ENCODE assay signal across 12 cellular contexts in genomic region chr1:164785841-164786534, GRCh38.
DNase-seq lines count a peak whose midpoint lies in the region; ATAC-seq, FAIRE-seq and TF ChIP-seq lines count a peak whose summit lies in the region.
"Had no signal": no experiment of that assay in that cellular context is flagged by ENCODE, and none has a peak within 500 bp of the region (broad histone marks: within the 10 kb centered on the region; RNA-seq: fewer than 3 reads in every experiment).

No MANE protein-coding gene starts in this region.

- no peak for ATAC-seq in HepG2
- ATAC-seq: left lobe of liver had no signal

- H3K36me3 ChIP-seq in breast epithelium, result no peaks in the 10 kb centered on the region
- no peaks in the 10 kb centered on the region for H3K36me3 ChIP-seq in keratinocyte (ENCODE audit: control insufficient read depth in 2 of 2, extremely low read depth in 1 of 2, insufficient read depth in 2 of 2, low read length in 2 of 2)
- no peaks in the 10 kb centered on the region for H3K36me3 ChIP-seq in suprapubic skin
- no peaks in the 10 kb centered on the region for H3K36me3 ChIP-seq in HepG2 (replicated peaks in 1 of 2; ENCODE audit: control insufficient read depth in 1 of 2, insufficient read depth in 2 of 2, low read length in 2 of 2)

- H3K79me2 ChIP-seq in keratinocyte (ENCODE audit: control insufficient read depth, insufficient read depth, low read length) (no peaks in the 10 kb centered on the region), HepG2 (ENCODE audit: insufficient read depth, low read length) (no peaks in the 10 kb centered on the region)

- TF ChIP-seq RAD21 in HepG2 (CRISPR knock-in tag; IDR thresholded peaks at IDR 0.05), result no peak

- H3K9me3 ChIP-seq in breast epithelium, result no peaks in the 10 kb centered on the region
- H3K9me3 ChIP-seq in keratinocyte (ENCODE audit: control insufficient read depth, low read depth, low read length), result no peaks in the 10 kb centered on the region
- H3K9me3 ChIP-seq in suprapubic skin, result no peaks in the 10 kb centered on the region
- no peaks in the 10 kb centered on the region for H3K9me3 ChIP-seq in HepG2 (ENCODE audit: low read length)

- peaks cover 0 to 12% of the 10 kb centered on the region in 2 donors for H3K4me1 ChIP-seq in breast epithelium
- peaks cover 17% of the 10 kb centered on the region for H3K4me1 ChIP-seq in keratinocyte (ENCODE audit: control insufficient read depth, extremely low read depth, insufficient read depth, low read length)
- peaks cover 66% of the 10 kb centered on the region for H3K4me1 ChIP-seq in suprapubic skin
- H3K4me1 ChIP-seq in HepG2 (ENCODE audit: insufficient read depth, low read length), result no peaks in the 10 kb centered on the region

- H3K27ac ChIP-seq in breast epithelium, result peak overlapping the region; percentile 81 to 83
- H3K27ac ChIP-seq in keratinocyte (ENCODE audit: control insufficient read depth, insufficient read depth, low read length), result no peak overlapping the region
- peak overlapping the region; percentile 46 for H3K27ac ChIP-seq in suprapubic skin
- no peak overlapping the region for H3K27ac ChIP-seq in HepG2 (ENCODE audit: extremely low read length, insufficient read depth, low read length)

- H3K27me3 ChIP-seq in breast epithelium (no peaks in the 10 kb centered on the region), keratinocyte (ENCODE audit: control insufficient read depth, extremely low read depth, insufficient read depth, low read length) (no peaks in the 10 kb centered on the region), suprapubic skin (no peaks in the 10 kb centered on the region), HepG2 (ENCODE audit: control insufficient read depth in 1 of 2, insufficient read depth in 2 of 2, low read length in 2 of 2) (peaks cover 0 to 3% of the 10 kb centered on the region in 2 experiments; a peak in 1 of 5 replicates)

- no peak for TF ChIP-seq POLR2A in breast epithelium (IDR thresholded peaks at IDR 0.05)
- TF ChIP-seq POLR2A in suprapubic skin (IDR thresholded peaks at IDR 0.05), result no peak
- TF ChIP-seq POLR2A in HepG2 (IDR thresholded peaks at IDR 0.05; ENCODE audit: insufficient read depth in 1 of 2, low read depth in 2 of 2, low read length in 2 of 2), result no peak

- H3K9ac ChIP-seq in keratinocyte (ENCODE audit: control insufficient read depth, extremely low read depth, insufficient read depth, low read length) (no peak overlapping the region), HepG2 (ENCODE audit: insufficient read depth, low read depth, low read length) (no peak overlapping the region)

- intact Hi-C loops in breast epithelium (cut with DNase I; ENCODE audit: low total_unique reads), result loop anchor here (10.0 kb wide), 1 partner anchor 231 kb away; the partner anchor contains the start of gene PBX1
- intact Hi-C loops in HepG2 (cut with micrococcal nuclease; ENCODE audit: unreplicated experiment), result loop anchor here (2.0 kb wide), 1 partner anchor 1257 kb away; no protein-coding TSS in a partner anchor

- TF ChIP-seq CTCF in breast epithelium (IDR thresholded peaks at IDR 0.05) (no peak), keratinocyte (optimal IDR thresholded peaks at IDR 0.05 in 1 of 3, IDR thresholded peaks at IDR 0.05 in 1 of 3, conservative IDR thresholded peaks at IDR 0.05 in 1 of 3; ENCODE audit: extremely low read depth in 1 of 3, insufficient read depth in 2 of 3, low read length in 3 of 3) (no peak), suprapubic skin (IDR thresholded peaks at IDR 0.05) (no peak), HepG2 (CRISPR knock-in tag; IDR thresholded peaks at IDR 0.05) (no peak)

- H3K4me2 ChIP-seq in keratinocyte (ENCODE audit: control insufficient read depth, extremely low read depth, insufficient read depth, low read depth, low read length), result peak overlapping the region; percentile 52
- no peak overlapping the region for H3K4me2 ChIP-seq in HepG2 (ENCODE audit: low read depth, low read length)

- H3K4me3 ChIP-seq in breast epithelium (no peak overlapping the region), keratinocyte (ENCODE audit: control insufficient read depth in 2 of 3, extremely low read depth in 1 of 3, insufficient read depth in 2 of 3, low read depth in 1 of 3, low read length in 3 of 3) (no peak overlapping the region), suprapubic skin (no peak overlapping the region), HepG2 (replicated peaks in 1 of 3; ENCODE audit: insufficient read depth in 1 of 3, low read depth in 2 of 3, low read length in 3 of 3) (no peak overlapping the region)

- in situ Hi-C loops in HepG2 (cut with HindIII; ENCODE audit: extremely low pct_ligation_motif_present, low pct_unique_long_range_greater_than_20kb), result loop anchor here (10.0 kb wide), 1 partner anchor 111 kb away; no protein-coding TSS in a partner anchor

- DNase-seq in M059J (ENCODE audit: low read depth) (peak; percentile 28), breast epithelium (ENCODE audit: low spot score in 2 of 2) (no peak), keratinocyte (ENCODE audit: low read depth, low spot score) (no peak), suprapubic skin (ENCODE audit: low spot score in 2 of 2) (no peak), SIG-M5 treated with dmso at 0.1 percent for 504 hours (lab: John Stamatoyannopoulos, UW; ENCODE audit: unreplicated experiment) (no peak), COLO829 (ENCODE audit: low spot score) (no peak), HepG2 (ENCODE audit: low spot score) (no peak)
- DNase-seq: DMS53, NCI-H524, retina, SW 1271 had no signal

- dilution Hi-C loops in keratinocyte (cut with MboI; ENCODE audit: extremely low pct_ligation_motif_present, low sequenced_read_pairs), result no loop called here

- TF ChIP-seq EP300 in suprapubic skin (IDR thresholded peaks at IDR 0.05), result no peak
- no peak for TF ChIP-seq EP300 in HepG2 (IDR thresholded peaks at IDR 0.05; ENCODE audit: low read depth in 2 of 2, low read length in 2 of 2)
- TF ChIP-seq EP300 in HepG2 (CRISPR knock-in tag; IDR thresholded peaks at IDR 0.05; ENCODE audit: borderline replicate concordance), result no peak

- H2AFZ ChIP-seq in keratinocyte (ENCODE audit: control insufficient read depth, low read length), result peak overlapping the region; percentile 31
- H2AFZ ChIP-seq in HepG2 (ENCODE audit: low read length), result no peak overlapping the region

- CTCF ChIA-PET in HepG2 (lab: Yijun Ruan, JAX; ENCODE audit: low intra/inter-chr PET ratio, low total read pairs), result no interaction called here

- FAIRE-seq in keratinocyte (lab: Jason Lieb, UNC) (peak; percentile 36), HepG2 (lab: Jason Lieb, UNC) (no peak)

- BruUV-seq in HepG2 (replicated peaks; lab: Mats Ljungman, UMichigan), result no TSS peak

- 39% methylated on average over 5 of the region's 6 CpGs for WGBS in suprapubic skin
- 11% methylated on average over 5 of the region's 6 CpGs for WGBS in HepG2 (ENCODE audit: low lambda C conversion rate)

- POLR2A ChIA-PET in HepG2 (lab: Yijun Ruan, JAX), result interaction anchor here (0.6 kb wide), 1 partner anchor 17 kb away, joined by 3 read pairs; no protein-coding TSS in a partner anchor

- H3K9me1 ChIP-seq in keratinocyte (ENCODE audit: control insufficient read depth, extremely low read depth, insufficient read depth, low read length), result no peaks in the 10 kb centered on the region

- H4K20me1 ChIP-seq in keratinocyte (ENCODE audit: control insufficient read depth, extremely low read depth, insufficient read depth, low read length) (no peaks in the 10 kb centered on the region), HepG2 (ENCODE audit: insufficient read depth, low read length) (no peaks in the 10 kb centered on the region)

TF ChIP-seq in HepG2, 621 proteins besides CTCF, POLR2A, EP300 and RAD21:
- TF ChIP-seq GATAD2A (CRISPR knock-in tag; IDR thresholded peaks at IDR 0.05) (no peak), ZNF329 (CRISPR knock-in tag; IDR thresholded peaks at IDR 0.05; ENCODE audit: low read depth) (no peak), GLI4 (CRISPR knock-in tag; IDR thresholded peaks at IDR 0.05; ENCODE audit: borderline replicate concordance) (no peak), ESRRA (CRISPR knock-in tag; IDR thresholded peaks at IDR 0.05; ENCODE audit: low read depth) (no peak), ZNF720 (CRISPR knock-in tag; IDR thresholded peaks at IDR 0.05) (no peak), HNRNPL (IDR thresholded peaks at IDR 0.05; ENCODE audit: low read depth, low read length) (no peak), SYNCRIP (IDR thresholded peaks at IDR 0.05; ENCODE audit: insufficient read depth, low read depth, low read length) (no peak), HOXA3 (CRISPR knock-in tag; IDR thresholded peaks at IDR 0.05) (no peak), ZNF766 (CRISPR knock-in tag; IDR thresholded peaks at IDR 0.05; ENCODE audit: borderline replicate concordance) (no peak), ZNF549 (CRISPR knock-in tag; IDR thresholded peaks at IDR 0.05) (no peak), CREB1 (IDR thresholded peaks at IDR 0.05) (no peak), CREB1 (CRISPR knock-in tag; IDR thresholded peaks at IDR 0.05) (no peak)
- TF ChIP-seq, protein P1, sequence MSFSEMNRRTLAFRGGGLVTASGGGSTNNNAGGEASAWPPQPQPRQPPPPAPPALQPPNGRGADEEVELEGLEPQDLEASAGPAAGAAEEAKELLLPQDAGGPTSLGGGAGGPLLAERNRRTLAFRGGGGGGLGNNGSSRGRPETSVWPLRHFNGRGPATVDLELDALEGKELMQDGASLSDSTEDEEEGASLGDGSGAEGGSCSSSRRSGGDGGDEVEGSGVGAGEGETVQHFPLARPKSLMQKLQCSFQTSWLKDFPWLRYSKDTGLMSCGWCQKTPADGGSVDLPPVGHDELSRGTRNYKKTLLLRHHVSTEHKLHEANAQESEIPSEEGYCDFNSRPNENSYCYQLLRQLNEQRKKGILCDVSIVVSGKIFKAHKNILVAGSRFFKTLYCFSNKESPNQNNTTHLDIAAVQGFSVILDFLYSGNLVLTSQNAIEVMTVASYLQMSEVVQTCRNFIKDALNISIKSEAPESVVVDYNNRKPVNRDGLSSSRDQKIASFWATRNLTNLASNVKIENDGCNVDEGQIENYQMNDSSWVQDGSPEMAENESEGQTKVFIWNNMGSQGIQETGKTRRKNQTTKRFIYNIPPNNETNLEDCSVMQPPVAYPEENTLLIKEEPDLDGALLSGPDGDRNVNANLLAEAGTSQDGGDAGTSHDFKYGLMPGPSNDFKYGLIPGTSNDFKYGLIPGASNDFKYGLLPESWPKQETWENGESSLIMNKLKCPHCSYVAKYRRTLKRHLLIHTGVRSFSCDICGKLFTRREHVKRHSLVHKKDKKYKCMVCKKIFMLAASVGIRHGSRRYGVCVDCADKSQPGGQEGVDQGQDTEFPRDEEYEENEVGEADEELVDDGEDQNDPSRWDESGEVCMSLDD (CRISPR knock-in tag; IDR thresholded peaks at IDR 0.05; ENCODE audit: borderline replicate concordance), result no peak

Comparison
In these comparisons a context has a peak if more than half of its experiments do, and no peak if none do; other contexts are left out.
1. H3K27ac ChIP-seq: peak in breast epithelium (2 of 2) and suprapubic skin (single experiment); none in keratinocyte (single experiment) and HepG2 (single experiment).